ENCODE assay signal across 11 cellular contexts in genomic region chr15:29698030-29698701, GRCh38.
A peak's percentile ranks its signal among the peaks of the same experiment; 100 is the strongest.
DNase-seq lines count a peak whose midpoint lies in the region; ATAC-seq lines count a peak whose summit lies in the region.
"Had no signal": no experiment of that assay in that cellular context is flagged by ENCODE, and none has a peak within 500 bp of the region (broad histone marks: within the 10 kb centered on the region; RNA-seq: fewer than 3 reads in every experiment).

No MANE protein-coding gene starts in this region.

- DNase-seq in G401 (ENCODE audit: low spot score) (peak; percentile 47), NCI-H524 (lab: John Stamatoyannopoulos, UW) (peak; percentile 98 to 99), dermis blood vessel endothelial cell (peak; percentile 97), mesendoderm (peak; percentile 39), GF-D8 (lab: John Stamatoyannopoulos, UW) (no peak), SIG-M5 (lab: John Stamatoyannopoulos, UW) (no peak)
- DNase-seq in activated T-helper 2 cell treated with anti-CD3 and anti-CD28 coated beads, Interferon-gamma antibody, Interleukin-2, Interleukin-4, amounts not matched to agents 10 μg/mL and 5 μg/mL and 100 μg/mL, durations not matched to agents 14 hours and 24 hours and 36 hours (ENCODE audit: low spot score), result no peak
- DNase-seq: activated effector memory CD4-positive, alpha-beta T cell treated with Interleukin-2 at 50 U/mL for 16 hours; natural killer cell; NCI-H187 treated with DMSO at 0.1 percent for 48 hours had no signal

- H4K5ac ChIP-seq in mesendoderm (ENCODE audit: low read length), result no peak overlapping the region

- H3K4me1 ChIP-seq in mesendoderm (ENCODE audit: control insufficient read depth, low read depth, low read length), result no peaks in the 10 kb centered on the region

- no peak overlapping the region for H3K9ac ChIP-seq in mesendoderm (ENCODE audit: low read length)

- H4K8ac ChIP-seq in mesendoderm (ENCODE audit: low read depth, low read length), result no peak overlapping the region

- no peak overlapping the region for H3K27ac ChIP-seq in mesendoderm (ENCODE audit: low read depth, low read length)

- no CpG with 5 or more reads among the region's 12 CpGs for WGBS in mesendoderm (ENCODE audit: extremely low coverage, insufficient coverage, low lambda C conversion rate)

- H3K36me3 Mint-ChIP-seq in activated T-helper 2 cell treated with anti-CD3 and anti-CD28 coated beads, Interferon-gamma antibody, Interleukin-2, Interleukin-4, amounts not matched to agents 10 μg/mL and 5 μg/mL and 100 μg/mL, durations not matched to agents 14 hours and 24 hours and 36 hours (ENCODE audit: low read depth), result no peaks in the 10 kb centered on the region
- H3K36me3 Mint-ChIP-seq: natural killer cell had no signal

- H3K18ac ChIP-seq in mesendoderm (ENCODE audit: low read length), result no peak overlapping the region

- no peak overlapping the region for H3K27ac Mint-ChIP-seq in activated T-helper 2 cell treated with anti-CD3 and anti-CD28 coated beads, Interferon-gamma antibody, Interleukin-2, Interleukin-4, amounts not matched to agents 10 μg/mL and 5 μg/mL and 100 μg/mL, durations not matched to agents 14 hours and 24 hours and 36 hours
- H3K27ac Mint-ChIP-seq: natural killer cell had no signal

- H3K4me3 ChIP-seq in mesendoderm (ENCODE audit: low read length), result no peak overlapping the region

- no peak overlapping the region for H3K56ac ChIP-seq in mesendoderm (ENCODE audit: low read length)

- H3K79me2 ChIP-seq in mesendoderm (ENCODE audit: control insufficient read depth, insufficient read depth, low read length), result no peaks in the 10 kb centered on the region

- H2BK15ac ChIP-seq in mesendoderm (replicated peaks; ENCODE audit: low read depth), result no peak overlapping the region

- no peaks in the 10 kb centered on the region for H3K79me1 ChIP-seq in mesendoderm (ENCODE audit: low read length)

- no peak overlapping the region for H3K4me2 ChIP-seq in mesendoderm (ENCODE audit: low read length)

- H3K4me3 Mint-ChIP-seq in activated T-helper 2 cell treated with anti-CD3 and anti-CD28 coated beads, Interferon-gamma antibody, Interleukin-2, Interleukin-4, amounts not matched to agents 10 μg/mL and 5 μg/mL and 100 μg/mL, durations not matched to agents 14 hours and 24 hours and 36 hours (ENCODE audit: low read depth), result no peak overlapping the region
- H3K4me3 Mint-ChIP-seq: natural killer cell had no signal

- no peaks in the 10 kb centered on the region for H3K4me1 Mint-ChIP-seq in activated T-helper 2 cell treated with anti-CD3 and anti-CD28 coated beads, Interferon-gamma antibody, Interleukin-2, Interleukin-4, amounts not matched to agents 10 μg/mL and 5 μg/mL and 100 μg/mL, durations not matched to agents 14 hours and 24 hours and 36 hours (ENCODE audit: low read depth)
- H3K4me1 Mint-ChIP-seq: natural killer cell had no signal

- H3K9me3 Mint-ChIP-seq in activated T-helper 2 cell treated with anti-CD3 and anti-CD28 coated beads, Interferon-gamma antibody, Interleukin-2, Interleukin-4, amounts not matched to agents 10 μg/mL and 5 μg/mL and 100 μg/mL, durations not matched to agents 14 hours and 24 hours and 36 hours, result no peaks in the 10 kb centered on the region
- H3K9me3 Mint-ChIP-seq: natural killer cell had no signal

- H3K23ac ChIP-seq in mesendoderm (ENCODE audit: low read length), result no peak overlapping the region

- H2AK5ac ChIP-seq in mesendoderm (ENCODE audit: low read length), result no peak overlapping the region

- no peaks in the 10 kb centered on the region for H3K27me3 ChIP-seq in mesendoderm (ENCODE audit: insufficient read depth, low read length, poor library complexity)

- ATAC-seq in GM19452 (IDR thresholded peaks at IDR 0.05; ENCODE audit: unreplicated experiment), result no peak
- ATAC-seq: natural killer cell had no signal

- H3K4ac ChIP-seq in mesendoderm (ENCODE audit: low read depth, low read length), result no peak overlapping the region

- H2BK120ac ChIP-seq in mesendoderm (ENCODE audit: low read depth, low read length), result no peak overlapping the region

- no peak overlapping the region for H2BK5ac ChIP-seq in mesendoderm (ENCODE audit: low read length)

- H3K36me3 ChIP-seq in mesendoderm (ENCODE audit: control insufficient read depth, insufficient read depth, low read length), result no peaks in the 10 kb centered on the region

- H3K27me3 Mint-ChIP-seq in activated T-helper 2 cell treated with anti-CD3 and anti-CD28 coated beads, Interferon-gamma antibody, Interleukin-2, Interleukin-4, amounts not matched to agents 10 μg/mL and 5 μg/mL and 100 μg/mL, durations not matched to agents 14 hours and 24 hours and 36 hours (ENCODE audit: low read depth), result no peaks in the 10 kb centered on the region

- intact Hi-C loops in activated T-helper 2 cell treated with anti-CD3 and anti-CD28 coated beads, Interferon-gamma antibody, Interleukin-2, Interleukin-4, amounts not matched to agents 10 μg/mL and 5 μg/mL and 100 μg/mL, durations not matched to agents 14 hours and 24 hours and 36 hours (cut with micrococcal nuclease), result no loop called here

- in situ Hi-C loops in G401 (cut with HindIII; ENCODE audit: low sequenced_read_pairs), result no loop called here

Comparison
In these comparisons a context has a peak if more than half of its experiments do, and no peak if none do; other contexts are left out.
1. DNase-seq: peak in G401 (single experiment), NCI-H524 (2 of 2), dermis blood vessel endothelial cell (single experiment) and mesendoderm (single experiment); none in GF-D8 (single experiment), SIG-M5 (single experiment) and activated T-helper 2 cell treated with anti-CD3 and anti-CD28 coated beads, Interferon-gamma antibody, Interleukin-2, Interleukin-4, amounts not matched to agents 10 μg/mL and 5 μg/mL and 100 μg/mL, durations not matched to agents 14 hours and 24 hours and 36 hours (single experiment).